In the genomic region with DNA sequence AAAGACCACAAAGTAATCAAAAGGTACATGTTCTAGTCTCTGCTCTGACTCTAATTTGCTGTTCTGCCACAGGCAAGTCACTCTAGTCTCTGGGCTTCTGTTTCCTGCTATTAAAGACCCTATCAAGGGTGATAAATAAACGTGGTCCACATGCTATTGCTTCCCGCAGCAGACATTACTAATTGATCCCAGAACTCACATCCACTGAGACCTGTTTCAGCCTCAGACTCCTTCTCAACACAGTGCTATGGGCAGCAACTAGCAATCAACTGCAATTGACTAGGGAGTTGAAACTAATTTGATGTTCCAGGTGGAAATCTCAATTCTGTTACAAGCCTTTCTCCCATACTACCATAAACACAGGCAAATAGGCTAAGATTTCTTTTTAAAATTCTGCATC, we compare ENCODE assay signal across 29 cellular contexts.
"Had no signal": no experiment of that assay in that cellular context is flagged by ENCODE, and none has a peak within 500 bp of the region (broad histone marks: within the 10 kb centered on the region; RNA-seq: fewer than 3 reads in every experiment).

No MANE protein-coding gene starts in this region.

- FAIRE-seq: urothelium cell line had no signal

- H3K27ac ChIP-seq: stomach, suprapubic skin, testis, thoracic aorta, thyroid gland, tibial artery, tibial nerve, transverse colon, upper lobe of left lung, upper lobe of right lung, uterus, vagina had no signal

- H3K36me3 Mint-ChIP-seq: stimulated activated effector memory CD8-positive, alpha-beta T cell treated with anti-CD3 and anti-CD28 coated beads, Interleukin-12 subunit alpha, Interleukin-12 subunit beta, amount 100 ng/mL, for 72 hours; stimulated activated memory B cell treated with anti-CD40 and anti-IgM and Interleukin-4, amounts not matched to agents 10 μg/mL and 1 μg/mL and 100 μg/mL, for 72 hours; stimulated activated naive B cell treated with anti-CD40 and anti-IgM and Interleukin-4, amounts not matched to agents 10 μg/mL and 1 μg/mL and 100 μg/mL, for 72 hours had no signal

- H3K9me3 Mint-ChIP-seq: stimulated activated effector memory CD8-positive, alpha-beta T cell treated with anti-CD3 and anti-CD28 coated beads, Interleukin-12 subunit alpha, Interleukin-12 subunit beta, amount 100 ng/mL, for 72 hours; stimulated activated naive B cell treated with anti-CD40 and anti-IgM and Interleukin-4, amounts not matched to agents 10 μg/mL and 1 μg/mL and 100 μg/mL, for 72 hours; stimulated activated naive CD8-positive, alpha-beta T cell treated with anti-CD3 and anti-CD28 coated beads, Interleukin-15, amount 100 ng/mL, for 72 hours; stimulated activated naive CD8-positive, alpha-beta T cell treated with anti-CD3 and anti-CD28 coated beads, Interleukin-15, Interleukin-2, amounts not matched to agents 100 ng/mL and 50 ng/mL, for 24 hours; type B pancreatic cell had no signal

- H3K27me3 ChIP-seq: stomach, suprapubic skin, testis, thyroid gland, tibial nerve, transverse colon, upper lobe of left lung, upper lobe of right lung, uterus, vagina had no signal

- H3K4me3 Mint-ChIP-seq: stimulated activated effector memory CD8-positive, alpha-beta T cell treated with anti-CD3 and anti-CD28 coated beads, Interleukin-12 subunit alpha, Interleukin-12 subunit beta, amount 100 ng/mL, for 72 hours; stimulated activated memory B cell treated with anti-CD40 and anti-IgM and Interleukin-4, amounts not matched to agents 10 μg/mL and 1 μg/mL and 100 μg/mL, for 72 hours; stimulated activated naive B cell treated with anti-CD40 and anti-IgM and Interleukin-4, amounts not matched to agents 10 μg/mL and 1 μg/mL and 100 μg/mL, for 72 hours; stimulated activated naive CD8-positive, alpha-beta T cell treated with anti-CD3 and anti-CD28 coated beads, Interleukin-15, amount 100 ng/mL, for 72 hours; stimulated activated naive CD8-positive, alpha-beta T cell treated with anti-CD3 and anti-CD28 coated beads, Interleukin-15, Interleukin-2, amounts not matched to agents 100 ng/mL and 50 ng/mL, for 24 hours; type B pancreatic cell had no signal

- H3K36me3 ChIP-seq: stomach, suprapubic skin, thoracic aorta, thyroid gland, tibial artery, tibial nerve, transverse colon, upper lobe of left lung, upper lobe of right lung, uterus, vagina had no signal

- H3K4me1 ChIP-seq: stomach, suprapubic skin, testis, tibial artery, tibial nerve, transverse colon, upper lobe of left lung, upper lobe of right lung, uterus, vagina had no signal

- H3K9me3 ChIP-seq: stomach, suprapubic skin, testis, thoracic aorta, thyroid gland, tibial artery, transverse colon, upper lobe of left lung, upper lobe of right lung, uterus, vagina had no signal

- H3K4me1 Mint-ChIP-seq: stimulated activated effector memory CD8-positive, alpha-beta T cell treated with anti-CD3 and anti-CD28 coated beads, Interleukin-12 subunit alpha, Interleukin-12 subunit beta, amount 100 ng/mL, for 72 hours; stimulated activated memory B cell treated with anti-CD40 and anti-IgM and Interleukin-4, amounts not matched to agents 10 μg/mL and 1 μg/mL and 100 μg/mL, for 72 hours; stimulated activated naive B cell treated with anti-CD40 and anti-IgM and Interleukin-4, amounts not matched to agents 10 μg/mL and 1 μg/mL and 100 μg/mL, for 72 hours; stimulated activated naive CD8-positive, alpha-beta T cell treated with anti-CD3 and anti-CD28 coated beads, Interleukin-15, amount 100 ng/mL, for 72 hours had no signal

- H3K27me3 Mint-ChIP-seq: stimulated activated memory B cell treated with anti-CD40 and anti-IgM and Interleukin-4, amounts not matched to agents 10 μg/mL and 1 μg/mL and 100 μg/mL, for 72 hours; stimulated activated naive B cell treated with anti-CD40 and anti-IgM and Interleukin-4, amounts not matched to agents 10 μg/mL and 1 μg/mL and 100 μg/mL, for 72 hours; stimulated activated naive CD8-positive, alpha-beta T cell treated with anti-CD3 and anti-CD28 coated beads, Interleukin-15, Interleukin-2, amounts not matched to agents 100 ng/mL and 50 ng/mL, for 24 hours; type B pancreatic cell had no signal

- H3K27ac Mint-ChIP-seq: stimulated activated effector memory CD8-positive, alpha-beta T cell treated with anti-CD3 and anti-CD28 coated beads, Interleukin-12 subunit alpha, Interleukin-12 subunit beta, amount 100 ng/mL, for 72 hours; stimulated activated memory B cell treated with anti-CD40 and anti-IgM and Interleukin-4, amounts not matched to agents 10 μg/mL and 1 μg/mL and 100 μg/mL, for 72 hours; stimulated activated naive B cell treated with anti-CD40 and anti-IgM and Interleukin-4, amounts not matched to agents 10 μg/mL and 1 μg/mL and 100 μg/mL, for 72 hours; stimulated activated naive CD8-positive, alpha-beta T cell treated with anti-CD3 and anti-CD28 coated beads, Interleukin-15, amount 100 ng/mL, for 72 hours; stimulated activated naive CD8-positive, alpha-beta T cell treated with anti-CD3 and anti-CD28 coated beads, Interleukin-15, Interleukin-2, amounts not matched to agents 100 ng/mL and 50 ng/mL, for 24 hours; type B pancreatic cell had no signal

- H3K4me3 ChIP-seq: stomach, suprapubic skin, testis, thoracic aorta, thyroid gland, tibial artery, tibial nerve, transverse colon, upper lobe of left lung, upper lobe of right lung, uterus, vagina had no signal

- ATAC-seq: stimulated activated effector memory CD8-positive, alpha-beta T cell treated with anti-CD3 and anti-CD28 coated beads, Interleukin-12 subunit alpha, Interleukin-12 subunit beta, amount 100 ng/mL, for 72 hours; stimulated activated memory B cell treated with anti-CD40 and anti-IgM and Interleukin-4, amounts not matched to agents 10 μg/mL and 1 μg/mL and 100 μg/mL, for 72 hours; stimulated activated naive B cell treated with anti-CD40 and anti-IgM and Interleukin-4, amounts not matched to agents 10 μg/mL and 1 μg/mL and 100 μg/mL, for 72 hours; stimulated activated naive CD8-positive, alpha-beta T cell treated with anti-CD3 and anti-CD28 coated beads, Interleukin-15, amount 100 ng/mL, for 72 hours; stimulated activated naive CD8-positive, alpha-beta T cell treated with anti-CD3 and anti-CD28 coated beads, Interleukin-15, Interleukin-2, amounts not matched to agents 100 U/mL and 50 U/mL, for 24 hours; upper lobe of right lung had no signal

- DNase-seq: stimulated activated CD4-positive, alpha-beta T cell treated with anti-CD3 and anti-CD28 coated beads, Interleukin-2, amount 100 ng/mL, for 48 hours; stimulated activated CD4-positive, alpha-beta T cell treated with anti-CD3 and anti-CD28 coated beads, Interleukin-4, amount 100 ng/mL, for 1 hour; stimulated activated CD4-positive, alpha-beta T cell treated with anti-CD3 and anti-CD28 coated beads, Interleukin-4, amount 100 ng/mL, for 24 hours; stimulated activated CD4-positive, alpha-beta T cell treated with anti-CD3 and anti-CD28 coated beads, Interleukin-4, amount 100 ng/mL, for 4 hours; stimulated activated CD8-positive, alpha-beta memory T cell treated with anti-CD3 and anti-CD28 coated beads, Interleukin-4, amount 100 ng/mL, for 48 hours; stimulated activated naive B cell treated with anti-CD40 and anti-IgM and Interleukin-4, amounts not matched to agents 10 μg/mL and 1 μg/mL and 100 μg/mL, for 72 hours; stimulated activated naive CD4-positive, alpha-beta T cell; stimulated activated naive CD4-positive, alpha-beta T cell treated with Interleukin-2 at 50 U/mL for 16 hours; stimulated activated naive CD8-positive, alpha-beta T cell treated with anti-CD3 and anti-CD28 coated beads, Interleukin-15, amount 100 ng/mL, for 72 hours; stimulated activated naive CD8-positive, alpha-beta T cell treated with anti-CD3 and anti-CD28 coated beads, Interleukin-15, Interleukin-2, amounts not matched to agents 100 U/mL and 50 U/mL, for 24 hours; stomach; substantia nigra; testis; tibial artery; transverse colon; trophoblast cell; upper lobe of left lung; upper lobe of right lung; uterus had no signal
